8 cellular contexts compared by ENCODE assay signal in the genomic region with DNA sequence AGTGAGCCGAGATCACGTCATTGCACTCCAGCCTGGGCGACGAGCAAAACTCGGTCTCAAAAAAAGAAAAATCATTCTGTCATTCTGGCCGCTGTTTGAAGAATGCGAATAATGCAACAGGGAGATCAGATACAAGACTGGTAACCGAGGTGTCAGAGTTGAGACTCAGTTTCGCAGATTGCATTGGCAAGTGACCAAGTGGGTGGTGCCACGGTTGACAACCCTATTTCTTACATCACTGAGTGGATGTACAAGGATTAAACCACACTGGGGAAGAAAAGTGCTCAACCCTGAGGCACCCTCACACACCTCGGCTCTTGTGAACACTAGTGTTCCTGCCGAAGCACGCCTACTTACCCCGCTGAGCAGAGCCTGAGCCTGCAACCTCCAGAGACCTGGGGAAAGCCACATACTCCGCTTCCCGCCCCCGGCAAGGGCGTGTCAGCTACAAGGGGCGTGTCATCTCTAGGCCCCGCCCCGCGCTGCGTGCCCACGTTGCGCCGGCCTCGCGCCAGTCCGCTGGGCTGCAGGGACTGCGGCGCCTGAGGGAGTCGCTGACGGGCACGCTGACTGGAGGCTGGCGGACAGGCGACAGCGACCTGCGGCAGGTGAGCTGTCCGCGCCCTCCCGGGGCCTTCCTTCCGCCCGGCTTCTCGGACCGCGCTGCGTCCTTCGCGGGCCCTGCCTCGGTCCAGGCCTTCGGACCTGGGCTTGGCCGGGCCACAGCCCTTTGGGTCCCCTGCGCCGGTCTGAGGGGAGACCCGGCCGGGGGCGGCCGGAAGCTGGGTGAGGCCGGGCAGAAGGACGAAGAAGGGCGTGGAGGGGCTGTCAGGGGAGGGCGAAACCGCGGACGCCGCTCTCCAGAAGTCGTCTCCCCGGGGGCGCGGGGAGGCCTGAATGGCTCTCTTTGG. TPM values are rescaled to one million over a fixed set of nuclear protein-coding genes. Genes with fewer than 3 reads are reported as not detected.
DNase-seq lines count a peak whose midpoint lies in the region; ATAC-seq and TF ChIP-seq lines count a peak whose summit lies in the region.

A gene with protein sequence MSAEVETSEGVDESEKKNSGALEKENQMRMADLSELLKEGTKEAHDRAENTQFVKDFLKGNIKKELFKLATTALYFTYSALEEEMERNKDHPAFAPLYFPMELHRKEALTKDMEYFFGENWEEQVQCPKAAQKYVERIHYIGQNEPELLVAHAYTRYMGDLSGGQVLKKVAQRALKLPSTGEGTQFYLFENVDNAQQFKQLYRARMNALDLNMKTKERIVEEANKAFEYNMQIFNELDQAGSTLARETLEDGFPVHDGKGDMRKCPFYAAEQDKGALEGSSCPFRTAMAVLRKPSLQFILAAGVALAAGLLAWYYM (plus strand): TSS at position 519 of the 911 bp plus-strand sequence. CDS start 29,127 bp downstream, outside the sequence.

- H3K27me3 ChIP-seq in right lobe of liver, result no peaks in the 10 kb centered on the region

- H3K36me3 ChIP-seq in right lobe of liver, result no peaks in the 10 kb centered on the region

- peak within 1 kb of the TSS; percentile 73 to 91 (median 81) for H3K27ac ChIP-seq in right lobe of liver

- intact Hi-C loops in right lobe of liver (cut with DNase I), result no loop called here

- H3K4me1 ChIP-seq in right lobe of liver, result peaks cover 0 to 23% (median 10%) of the 10 kb centered on the region in 4 donors

- 34% methylated on average over 17 of the region's 70 CpGs for WGBS in right lobe of liver (ENCODE audit: insufficient coverage, low coverage, low lambda C conversion rate, missing lambda C conversion rate)

- ATAC-seq in GM19372 (IDR thresholded peaks at IDR 0.05; ENCODE audit: low read depth, unreplicated experiment) (peak; percentile 91), HG03558 (IDR thresholded peaks at IDR 0.05; ENCODE audit: extremely low read depth, unreplicated experiment) (peak; percentile 77), right lobe of liver (peak; percentile 90 to 96 (median 94))

- TF ChIP-seq POLR2A in right lobe of liver (IDR thresholded peaks at IDR 0.05), result peak; percentile 99

- peak in 3 of 4 donors; percentile 31 to 58 (median 45) for TF ChIP-seq CTCF in right lobe of liver (IDR thresholded peaks at IDR 0.05)

- peak within 1 kb of the TSS; percentile 88 to 100 (median 94) for H3K4me3 ChIP-seq in right lobe of liver

- H3K9me3 ChIP-seq in right lobe of liver, result no peaks in the 10 kb centered on the region

- peak; percentile 97 for DNase-seq in CD1c-positive myeloid dendritic cell (ENCODE audit: extremely low spot score)
- peak; percentile 91 for DNase-seq in NCI-H774 (lab: John Stamatoyannopoulos, UW)
- peak; percentile 94 to 95 for DNase-seq in activated CD4-positive, alpha-beta T cell treated with anti-CD3 and anti-CD28 coated beads, Interleukin-2, amount 50 U/mL, for 48 hours
- DNase-seq in dermis microvascular lymphatic vessel endothelial cell (ENCODE audit: low read depth in 2 of 2), result peak; percentile 82 to 95
- DNase-seq in right lobe of liver, result peak; percentile 95 to 97 (median 96)
- DNase-seq in stimulated activated CD4-positive, alpha-beta T cell treated with anti-CD3 and anti-CD28 coated beads, Interleukin-4, amount 100 ng/mL, for 48 hours (ENCODE audit: low read depth in 2 of 2), result peak; percentile 87 to 93

RNA-seq across cellular contexts. Expression of the gene that starts here (rescaled TPM):
- 109 and 153 TPM in 2 replicates for total RNA-seq in dermis microvascular lymphatic vessel endothelial cell
- total RNA-seq in right lobe of liver, result 10 to 100 TPM; 39.7 to 74.7 (median 55.4) TPM

Comparison
In these comparisons a context has a peak if more than half of its experiments do, and no peak if none do; other contexts are left out.
1. Peak in every context shown above with its lines: DNase-seq, ATAC-seq, H3K4me3 ChIP-seq and H3K27ac ChIP-seq.